ENCODE assay signal across 9 cellular contexts in genomic region chr2:46134531-46135229, GRCh38.
A peak's percentile ranks its signal among the peaks of the same experiment; 100 is the strongest.
DNase-seq lines count a peak whose midpoint lies in the region; ATAC-seq and TF ChIP-seq lines count a peak whose summit lies in the region.
"Had no signal": no experiment of that assay in that cellular context is flagged by ENCODE, and none has a peak within 500 bp of the region (broad histone marks: within the 10 kb centered on the region; RNA-seq: fewer than 3 reads in every experiment).

No MANE protein-coding gene starts in this region.

- no peak overlapping the region for H3K4me3 Mint-ChIP-seq in natural killer cell treated with Interleukin-12 subunit alpha and Interleukin-12 subunit beta and Interleukin-15 and Interleukin-18, amount 100 ng/mL, for 72 hours
- H3K4me3 Mint-ChIP-seq: brain had no signal

- TF ChIP-seq CTCF in foreskin keratinocyte (conservative IDR thresholded peaks at IDR 0.05) (peak; percentile 9), prostate gland (IDR thresholded peaks at IDR 0.05) (no peak)

- WGBS in prostate gland: 14% methylated on average over 8 of the region's 8 CpGs

- peak overlapping the region; percentile 31 for H3K27ac ChIP-seq in foreskin keratinocyte
- peak overlapping the region; percentile 56 to 71 for H3K27ac ChIP-seq in prostate gland

- H3K27ac Mint-ChIP-seq in natural killer cell treated with Interleukin-12 subunit alpha and Interleukin-12 subunit beta and Interleukin-15 and Interleukin-18, amount 100 ng/mL, for 72 hours: no peak overlapping the region

- ATAC-seq in SK-N-SH treated with all-trans-retinoic acid at 6 μM for 48 hours: peak; percentile 16; the same call in 1 of the 3 replicates
- peak; percentile 82 for ATAC-seq in foreskin keratinocyte
- no peak for ATAC-seq in GM18505 (IDR thresholded peaks at IDR 0.05; ENCODE audit: unreplicated experiment)
- ATAC-seq in natural killer cell treated with Interleukin-12 subunit alpha and Interleukin-12 subunit beta and Interleukin-15 and Interleukin-18, amount 100 ng/mL, for 72 hours: no peak

- DNase-seq in DMS 273 (lab: John Stamatoyannopoulos, UW; ENCODE audit: unreplicated experiment) (peak; percentile 87), foreskin keratinocyte (peak; percentile 80 to 86), prostate gland (ENCODE audit: low spot score) (peak; percentile 68)
- no peak for DNase-seq in stimulated activated CD4-positive, alpha-beta T cell treated with anti-CD3 and anti-CD28 coated beads, Interleukin-4, amount 100 ng/mL, for 24 hours
- DNase-seq in activated naive CD4-positive, alpha-beta T cell (lab: John Stamatoyannopoulos, UW): no peak
- DNase-seq in natural killer cell treated with Interleukin-12 subunit alpha and Interleukin-12 subunit beta and Interleukin-15 and Interleukin-18, amount 100 ng/mL, for 72 hours (ENCODE audit: low spot score): no peak

- H3K4me1 Mint-ChIP-seq in natural killer cell treated with Interleukin-12 subunit alpha and Interleukin-12 subunit beta and Interleukin-15 and Interleukin-18, amount 100 ng/mL, for 72 hours (ENCODE audit: low read depth in 2 of 2): no peaks in the 10 kb centered on the region

- H3K36me3 Mint-ChIP-seq in natural killer cell treated with Interleukin-12 subunit alpha and Interleukin-12 subunit beta and Interleukin-15 and Interleukin-18, amount 100 ng/mL, for 72 hours: no peaks in the 10 kb centered on the region

- H3K4me3 ChIP-seq in prostate gland: no peak overlapping the region

- TF ChIP-seq POLR2A in prostate gland (IDR thresholded peaks at IDR 0.05) (no peak), GM18505 (IDR thresholded peaks at IDR 0.05; ENCODE audit: borderline replicate concordance, extremely low read depth, insufficient read depth, insufficient read length) (no peak)

- no peaks in the 10 kb centered on the region for H3K27me3 ChIP-seq in foreskin keratinocyte
- H3K27me3 ChIP-seq in prostate gland (replicated peaks; ENCODE audit: insufficient read depth): no peaks in the 10 kb centered on the region

- no peaks in the 10 kb centered on the region for H3K9me3 ChIP-seq in prostate gland

- H3K4me1 ChIP-seq in foreskin keratinocyte (peaks cover 14% of the 10 kb centered on the region), prostate gland (replicated peaks) (peaks cover 9% of the 10 kb centered on the region)

- intact Hi-C loops in prostate gland (cut with DNase I): loop anchor here (5.0 kb wide), 1 partner anchor 158 kb away; no protein-coding TSS in a partner anchor

- no peaks in the 10 kb centered on the region for H3K9me3 Mint-ChIP-seq in natural killer cell treated with Interleukin-12 subunit alpha and Interleukin-12 subunit beta and Interleukin-15 and Interleukin-18, amount 100 ng/mL, for 72 hours
- H3K9me3 Mint-ChIP-seq: brain had no signal

- H3K27me3 Mint-ChIP-seq in natural killer cell treated with Interleukin-12 subunit alpha and Interleukin-12 subunit beta and Interleukin-15 and Interleukin-18, amount 100 ng/mL, for 72 hours: no peaks in the 10 kb centered on the region

- H3K36me3 ChIP-seq in prostate gland: no peaks in the 10 kb centered on the region

TF ChIP-seq in SK-N-SH treated with all-trans-retinoic acid at 6 μM for 48 hours, 23 proteins besides CTCF, POLR2A, EP300 and RAD21:
- TF ChIP-seq TOX (CRISPR knock-in tag; IDR thresholded peaks at IDR 0.05; ENCODE audit: borderline replicate concordance) (no peak), ISL1 (CRISPR knock-in tag; IDR thresholded peaks at IDR 0.05) (peak; percentile 29)

Comparison
In these comparisons a context has a peak if more than half of its experiments do, and no peak if none do; other contexts are left out.
1. DNase-seq: peak in DMS 273 (single experiment), foreskin keratinocyte (2 of 2) and prostate gland (single experiment); none in stimulated activated CD4-positive, alpha-beta T cell treated with anti-CD3 and anti-CD28 coated beads, Interleukin-4, amount 100 ng/mL, for 24 hours (single experiment), activated naive CD4-positive, alpha-beta T cell (0 of 4) and natural killer cell treated with Interleukin-12 subunit alpha and Interleukin-12 subunit beta and Interleukin-15 and Interleukin-18, amount 100 ng/mL, for 72 hours (single experiment).
2. ATAC-seq: peak in SK-N-SH treated with all-trans-retinoic acid at 6 μM for 48 hours (single experiment) and foreskin keratinocyte (single experiment); none in GM18505 (single experiment) and natural killer cell treated with Interleukin-12 subunit alpha and Interleukin-12 subunit beta and Interleukin-15 and Interleukin-18, amount 100 ng/mL, for 72 hours (0 of 2).